ENCODE assay signal across 9 cellular contexts in genomic region chr11:66082936-66083698, GRCh38. TPM values are rescaled to one million over a fixed set of nuclear protein-coding genes. Genes with fewer than 3 reads are reported as not detected.
DNase-seq lines count a peak whose midpoint lies in the region; ATAC-seq and TF ChIP-seq lines count a peak whose summit lies in the region.
"Had no signal": no experiment of that assay in that cellular context is flagged by ENCODE, and none has a peak within 500 bp of the region (broad histone marks: within the 10 kb centered on the region; RNA-seq: fewer than 3 reads in every experiment).

No MANE protein-coding gene starts in this region.

- H3K79me2 ChIP-seq in smooth muscle cell (ENCODE audit: low read depth): peaks cover 96% of the 10 kb centered on the region

- no peak for ATAC-seq in HG03520 (IDR thresholded peaks at IDR 0.05; ENCODE audit: unreplicated experiment)

- H3K27ac ChIP-seq in smooth muscle cell (ENCODE audit: low read depth): peak overlapping the region; percentile 87

- H3K4me2 ChIP-seq in smooth muscle cell: peak overlapping the region; percentile 75

- DNase-seq in NCI-H2107 treated with DMSO at 0.1 percent for 48 hours (lab: John Stamatoyannopoulos, UW; ENCODE audit: unreplicated experiment) (peak; percentile 47), NCI-H2107 (lab: John Stamatoyannopoulos, UW) (no peak), NCI-H526 treated with DMSO at 0.1 percent for 48 hours (lab: John Stamatoyannopoulos, UW) (peak; percentile 58), choroid plexus epithelial cell (ENCODE audit: low read depth) (peak; percentile 32), smooth muscle cell (lab: John Stamatoyannopoulos, UW; ENCODE audit: unreplicated experiment) (no peak), RKO (ENCODE audit: low spot score) (no peak), activated gamma-delta T cell (lab: John Stamatoyannopoulos, UW) (no peak)
- DNase-seq: activated naive CD8-positive, alpha-beta T cell treated with anti-CD3 and anti-CD28 coated beads, Interleukin-2, amount 10 ng/mL, durations not matched to agents 7 days and 5 days had no signal

- H3K36me3 ChIP-seq in smooth muscle cell (ENCODE audit: low read depth): no peaks in the 10 kb centered on the region

- H2AFZ ChIP-seq in smooth muscle cell (ENCODE audit: low read depth): no peak overlapping the region

- H3K27me3 ChIP-seq in smooth muscle cell (ENCODE audit: low read depth): no peaks in the 10 kb centered on the region

- H4K20me1 ChIP-seq in smooth muscle cell (ENCODE audit: low read depth): peaks cover 78% of the 10 kb centered on the region

- H3K9me3 ChIP-seq in smooth muscle cell (replicated peaks; ENCODE audit: low read depth): no peaks in the 10 kb centered on the region

- TF ChIP-seq CTCF in choroid plexus epithelial cell (conservative IDR thresholded peaks at IDR 0.05; ENCODE audit: low read depth, low read length): no peak
- no peak for TF ChIP-seq CTCF in smooth muscle cell (IDR thresholded peaks at IDR 0.05; ENCODE audit: borderline replicate concordance, insufficient read depth, poor library complexity, severe bottlenecking)

- H3K4me1 ChIP-seq in smooth muscle cell (ENCODE audit: low read depth): peaks cover 44% of the 10 kb centered on the region

- H3K4me3 ChIP-seq in choroid plexus epithelial cell (ENCODE audit: low read depth, low read length) (no peak overlapping the region), smooth muscle cell (no peak overlapping the region)

- no peak overlapping the region for H3K9ac ChIP-seq in smooth muscle cell (ENCODE audit: low read depth)

- peaks cover 31% of the 10 kb centered on the region for H3F3A ChIP-seq in smooth muscle cell (ENCODE audit: low read depth)

- 61% methylated on average over 4 of the region's 4 CpGs for WGBS in smooth muscle cell (ENCODE audit: low lambda C conversion rate)

RNA-seq across cellular contexts. Expression of gene PACS1, which starts 13.0 kb away (rescaled TPM):
- 48.0 and 87.6 TPM in 2 replicates for total RNA-seq in smooth muscle cell
- 139 and 140 TPM in 2 replicates for polyA plus RNA-seq in smooth muscle cell

RNA-seq across cellular contexts. Expression of gene SF3B2, which starts 31.0 kb away (rescaled TPM):
- total RNA-seq in smooth muscle cell: 104 and 125 TPM in 2 replicates
- polyA plus RNA-seq in smooth muscle cell: 182 and 203 TPM in 2 replicates

RNA-seq across cellular contexts. Expression of gene GAL3ST3, which starts 34.2 kb away (rescaled TPM):
- total RNA-seq in smooth muscle cell: 0.27 TPM in 1 of 2 replicates, not detected in the other
- 0.23 TPM in 1 of 2 replicates, not detected in the other for polyA plus RNA-seq in smooth muscle cell

RNA-seq across cellular contexts. Expression of gene CATSPER1, which starts 56.8 kb away (rescaled TPM):
- not detected in 2 replicates for total RNA-seq in smooth muscle cell
- polyA plus RNA-seq in smooth muscle cell: 0.55 and 1.7 TPM in 2 replicates
- total RNA-seq: activated naive CD8-positive, alpha-beta T cell treated with anti-CD3 and anti-CD28 coated beads, Interleukin-2, amount 10 ng/mL, durations not matched to agents 7 days and 5 days had no signal

Comparison
In these comparisons a context has a peak if more than half of its experiments do, and no peak if none do; other contexts are left out.
1. DNase-seq: peak in NCI-H2107 treated with DMSO at 0.1 percent for 48 hours (single experiment), NCI-H526 treated with DMSO at 0.1 percent for 48 hours (single experiment) and choroid plexus epithelial cell (single experiment); none in NCI-H2107 (single experiment), smooth muscle cell (single experiment), RKO (single experiment) and activated gamma-delta T cell (single experiment).